ENCODE assay signal across 1 cellular context in the genomic region with DNA sequence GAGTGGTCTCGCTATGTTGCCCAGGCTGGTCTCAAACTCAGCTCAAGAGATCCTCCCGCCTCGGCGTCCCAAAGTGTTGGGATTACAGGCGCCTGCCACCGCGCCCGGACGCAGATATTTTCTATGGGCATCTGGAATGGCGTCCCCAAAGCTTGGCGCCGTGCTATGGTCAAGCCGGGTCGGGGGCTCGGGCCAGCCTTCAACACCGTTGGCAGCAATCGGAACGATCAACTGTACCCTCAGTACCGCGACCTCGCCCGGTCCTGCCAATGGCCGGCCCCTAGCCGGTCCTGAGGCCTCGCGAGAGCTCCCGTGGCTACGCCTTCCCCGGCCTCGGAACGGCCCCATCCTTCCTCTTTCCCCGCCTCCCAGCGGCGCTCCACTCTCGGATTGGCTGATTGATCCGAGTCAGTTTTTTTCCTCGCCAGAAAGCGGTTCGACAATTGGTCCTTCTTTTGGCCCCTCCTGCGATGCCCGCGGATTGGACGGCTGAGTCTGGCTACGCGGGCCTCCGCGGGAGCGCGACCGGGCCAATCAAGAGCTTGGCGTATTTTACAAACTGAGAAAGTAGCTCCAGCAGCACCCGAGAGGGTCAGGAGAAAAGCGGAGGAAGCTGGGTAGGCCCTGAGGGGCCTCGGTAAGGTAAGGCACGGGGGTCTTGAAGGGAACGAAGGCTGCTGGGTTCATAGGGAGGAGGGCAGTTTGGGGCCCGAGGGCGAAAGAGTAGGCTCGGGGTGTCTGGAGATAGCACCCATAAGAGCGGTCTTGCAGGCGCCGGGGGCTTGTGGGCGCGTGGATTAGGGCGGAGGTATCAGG.
TF ChIP-seq lines count a peak whose summit lies in the region.

A gene with protein sequence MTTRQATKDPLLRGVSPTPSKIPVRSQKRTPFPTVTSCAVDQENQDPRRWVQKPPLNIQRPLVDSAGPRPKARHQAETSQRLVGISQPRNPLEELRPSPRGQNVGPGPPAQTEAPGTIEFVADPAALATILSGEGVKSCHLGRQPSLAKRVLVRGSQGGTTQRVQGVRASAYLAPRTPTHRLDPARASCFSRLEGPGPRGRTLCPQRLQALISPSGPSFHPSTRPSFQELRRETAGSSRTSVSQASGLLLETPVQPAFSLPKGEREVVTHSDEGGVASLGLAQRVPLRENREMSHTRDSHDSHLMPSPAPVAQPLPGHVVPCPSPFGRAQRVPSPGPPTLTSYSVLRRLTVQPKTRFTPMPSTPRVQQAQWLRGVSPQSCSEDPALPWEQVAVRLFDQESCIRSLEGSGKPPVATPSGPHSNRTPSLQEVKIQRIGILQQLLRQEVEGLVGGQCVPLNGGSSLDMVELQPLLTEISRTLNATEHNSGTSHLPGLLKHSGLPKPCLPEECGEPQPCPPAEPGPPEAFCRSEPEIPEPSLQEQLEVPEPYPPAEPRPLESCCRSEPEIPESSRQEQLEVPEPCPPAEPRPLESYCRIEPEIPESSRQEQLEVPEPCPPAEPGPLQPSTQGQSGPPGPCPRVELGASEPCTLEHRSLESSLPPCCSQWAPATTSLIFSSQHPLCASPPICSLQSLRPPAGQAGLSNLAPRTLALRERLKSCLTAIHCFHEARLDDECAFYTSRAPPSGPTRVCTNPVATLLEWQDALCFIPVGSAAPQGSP (plus strand): TSS at position 548 of the 816 bp plus-strand sequence. CDS start 354 bp downstream, outside the sequence.

TF ChIP-seq in GM12878, 131 proteins besides CTCF, POLR2A, EP300 and RAD21 (continued from another document and continues in another):
- TF ChIP-seq POLR2AphosphoS5 (IDR thresholded peaks at IDR 0.05; ENCODE audit: low read length) (peak; percentile 77; the same call in 1 of the 2 replicates), PML (IDR thresholded peaks at IDR 0.05; ENCODE audit: low read length) (no peak), FOS (IDR thresholded peaks at IDR 0.05; ENCODE audit: borderline replicate concordance, extremely low read depth, insufficient read length) (peak; percentile 54), TBL1XR1 (IDR thresholded peaks at IDR 0.05; ENCODE audit: low read depth, low read length) (no peak; the same call in 1 of the 2 replicates), KAT2A (conservative IDR thresholded peaks at IDR 0.05; ENCODE audit: control insufficient read depth, low read depth, low read length) (no peak), TARDBP (IDR thresholded peaks at IDR 0.05; ENCODE audit: borderline replicate concordance) (no peak), IRF4 (IDR thresholded peaks at IDR 0.05; ENCODE audit: low read depth, low read length) (no peak), DPF2 (IDR thresholded peaks at IDR 0.05) (no peak), NFXL1 (IDR thresholded peaks at IDR 0.05; ENCODE audit: borderline replicate concordance) (no peak), TCF7 (IDR thresholded peaks at IDR 0.05; ENCODE audit: borderline replicate concordance) (no peak), RCOR1 (conservative IDR thresholded peaks at IDR 0.05; ENCODE audit: low read depth, low read length) (0 out of 2 replicates have a peak, but pooled peaks have one; percentile 87), SUPT20H (IDR thresholded peaks at IDR 0.05; ENCODE audit: borderline replicate concordance, control insufficient read depth, low read depth, low read length) (no peak), IKZF1 (conservative IDR thresholded peaks at IDR 0.05) (no peak), RUNX3 (IDR thresholded peaks at IDR 0.05; ENCODE audit: low read length) (no peak), TAF1 (IDR thresholded peaks at IDR 0.05; ENCODE audit: borderline replicate concordance, low read depth, low read length) (peak; percentile 68; the same call in 1 of the 2 replicates), SIX5 (IDR thresholded peaks at IDR 0.05; ENCODE audit: low read depth, low read length, severe bottlenecking) (no peak), GATAD2B (conservative IDR thresholded peaks at IDR 0.05; ENCODE audit: low read depth) (0 out of 2 replicates have a peak, but pooled peaks have one; percentile 39), SPI1 (IDR thresholded peaks at IDR 0.05; ENCODE audit: borderline replicate concordance, insufficient read depth, low read depth, low read length) (no peak), EED (IDR thresholded peaks at IDR 0.05; ENCODE audit: low read depth) (no peak), PAX8 (IDR thresholded peaks at IDR 0.05) (no peak), GABPA (IDR thresholded peaks at IDR 0.05; ENCODE audit: low read depth) (no peak), MTA3 (IDR thresholded peaks at IDR 0.05; ENCODE audit: borderline replicate concordance, low read length) (no peak), SMC3 (IDR thresholded peaks at IDR 0.05; ENCODE audit: borderline replicate concordance, low read length) (no peak), ZZZ3 (IDR thresholded peaks at IDR 0.05; ENCODE audit: control insufficient read depth, insufficient read length, low read depth) (no peak), POLR2AphosphoS2 (IDR thresholded peaks at IDR 0.05; ENCODE audit: low read depth, low read length) (no peak)
- TF ChIP-seq, protein P1, sequence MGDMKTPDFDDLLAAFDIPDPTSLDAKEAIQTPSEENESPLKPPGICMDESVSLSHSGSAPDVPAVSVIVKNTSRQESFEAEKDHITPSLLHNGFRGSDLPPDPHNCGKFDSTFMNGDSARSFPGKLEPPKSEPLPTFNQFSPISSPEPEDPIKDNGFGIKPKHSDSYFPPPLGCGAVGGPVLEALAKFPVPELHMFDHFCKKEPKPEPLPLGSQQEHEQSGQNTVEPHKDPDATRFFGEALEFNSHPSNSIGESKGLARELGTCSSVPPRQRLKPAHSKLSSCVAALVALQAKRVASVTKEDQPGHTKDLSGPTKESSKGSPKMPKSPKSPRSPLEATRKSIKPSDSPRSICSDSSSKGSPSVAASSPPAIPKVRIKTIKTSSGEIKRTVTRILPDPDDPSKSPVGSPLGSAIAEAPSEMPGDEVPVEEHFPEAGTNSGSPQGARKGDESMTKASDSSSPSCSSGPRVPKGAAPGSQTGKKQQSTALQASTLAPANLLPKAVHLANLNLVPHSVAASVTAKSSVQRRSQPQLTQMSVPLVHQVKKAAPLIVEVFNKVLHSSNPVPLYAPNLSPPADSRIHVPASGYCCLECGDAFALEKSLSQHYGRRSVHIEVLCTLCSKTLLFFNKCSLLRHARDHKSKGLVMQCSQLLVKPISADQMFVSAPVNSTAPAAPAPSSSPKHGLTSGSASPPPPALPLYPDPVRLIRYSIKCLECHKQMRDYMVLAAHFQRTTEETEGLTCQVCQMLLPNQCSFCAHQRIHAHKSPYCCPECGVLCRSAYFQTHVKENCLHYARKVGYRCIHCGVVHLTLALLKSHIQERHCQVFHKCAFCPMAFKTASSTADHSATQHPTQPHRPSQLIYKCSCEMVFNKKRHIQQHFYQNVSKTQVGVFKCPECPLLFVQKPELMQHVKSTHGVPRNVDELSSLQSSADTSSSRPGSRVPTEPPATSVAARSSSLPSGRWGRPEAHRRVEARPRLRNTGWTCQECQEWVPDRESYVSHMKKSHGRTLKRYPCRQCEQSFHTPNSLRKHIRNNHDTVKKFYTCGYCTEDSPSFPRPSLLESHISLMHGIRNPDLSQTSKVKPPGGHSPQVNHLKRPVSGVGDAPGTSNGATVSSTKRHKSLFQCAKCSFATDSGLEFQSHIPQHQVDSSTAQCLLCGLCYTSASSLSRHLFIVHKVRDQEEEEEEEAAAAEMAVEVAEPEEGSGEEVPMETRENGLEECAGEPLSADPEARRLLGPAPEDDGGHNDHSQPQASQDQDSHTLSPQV (IDR thresholded peaks at IDR 0.05): no peak
- TF ChIP-seq, protein P2, sequence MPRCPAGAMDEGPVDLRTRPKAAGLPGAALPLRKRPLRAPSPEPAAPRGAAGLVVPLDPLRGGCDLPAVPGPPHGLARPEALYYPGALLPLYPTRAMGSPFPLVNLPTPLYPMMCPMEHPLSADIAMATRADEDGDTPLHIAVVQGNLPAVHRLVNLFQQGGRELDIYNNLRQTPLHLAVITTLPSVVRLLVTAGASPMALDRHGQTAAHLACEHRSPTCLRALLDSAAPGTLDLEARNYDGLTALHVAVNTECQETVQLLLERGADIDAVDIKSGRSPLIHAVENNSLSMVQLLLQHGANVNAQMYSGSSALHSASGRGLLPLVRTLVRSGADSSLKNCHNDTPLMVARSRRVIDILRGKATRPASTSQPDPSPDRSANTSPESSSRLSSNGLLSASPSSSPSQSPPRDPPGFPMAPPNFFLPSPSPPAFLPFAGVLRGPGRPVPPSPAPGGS (IDR thresholded peaks at IDR 0.05; ENCODE audit: borderline replicate concordance, insufficient read depth, low read depth, low read length, poor library complexity, severe bottlenecking): no peak
- TF ChIP-seq, protein P3, sequence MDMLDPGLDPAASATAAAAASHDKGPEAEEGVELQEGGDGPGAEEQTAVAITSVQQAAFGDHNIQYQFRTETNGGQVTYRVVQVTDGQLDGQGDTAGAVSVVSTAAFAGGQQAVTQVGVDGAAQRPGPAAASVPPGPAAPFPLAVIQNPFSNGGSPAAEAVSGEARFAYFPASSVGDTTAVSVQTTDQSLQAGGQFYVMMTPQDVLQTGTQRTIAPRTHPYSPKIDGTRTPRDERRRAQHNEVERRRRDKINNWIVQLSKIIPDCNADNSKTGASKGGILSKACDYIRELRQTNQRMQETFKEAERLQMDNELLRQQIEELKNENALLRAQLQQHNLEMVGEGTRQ (IDR thresholded peaks at IDR 0.05; ENCODE audit: borderline replicate concordance, low read depth, low read length): no peak
- TF ChIP-seq, protein P4, sequence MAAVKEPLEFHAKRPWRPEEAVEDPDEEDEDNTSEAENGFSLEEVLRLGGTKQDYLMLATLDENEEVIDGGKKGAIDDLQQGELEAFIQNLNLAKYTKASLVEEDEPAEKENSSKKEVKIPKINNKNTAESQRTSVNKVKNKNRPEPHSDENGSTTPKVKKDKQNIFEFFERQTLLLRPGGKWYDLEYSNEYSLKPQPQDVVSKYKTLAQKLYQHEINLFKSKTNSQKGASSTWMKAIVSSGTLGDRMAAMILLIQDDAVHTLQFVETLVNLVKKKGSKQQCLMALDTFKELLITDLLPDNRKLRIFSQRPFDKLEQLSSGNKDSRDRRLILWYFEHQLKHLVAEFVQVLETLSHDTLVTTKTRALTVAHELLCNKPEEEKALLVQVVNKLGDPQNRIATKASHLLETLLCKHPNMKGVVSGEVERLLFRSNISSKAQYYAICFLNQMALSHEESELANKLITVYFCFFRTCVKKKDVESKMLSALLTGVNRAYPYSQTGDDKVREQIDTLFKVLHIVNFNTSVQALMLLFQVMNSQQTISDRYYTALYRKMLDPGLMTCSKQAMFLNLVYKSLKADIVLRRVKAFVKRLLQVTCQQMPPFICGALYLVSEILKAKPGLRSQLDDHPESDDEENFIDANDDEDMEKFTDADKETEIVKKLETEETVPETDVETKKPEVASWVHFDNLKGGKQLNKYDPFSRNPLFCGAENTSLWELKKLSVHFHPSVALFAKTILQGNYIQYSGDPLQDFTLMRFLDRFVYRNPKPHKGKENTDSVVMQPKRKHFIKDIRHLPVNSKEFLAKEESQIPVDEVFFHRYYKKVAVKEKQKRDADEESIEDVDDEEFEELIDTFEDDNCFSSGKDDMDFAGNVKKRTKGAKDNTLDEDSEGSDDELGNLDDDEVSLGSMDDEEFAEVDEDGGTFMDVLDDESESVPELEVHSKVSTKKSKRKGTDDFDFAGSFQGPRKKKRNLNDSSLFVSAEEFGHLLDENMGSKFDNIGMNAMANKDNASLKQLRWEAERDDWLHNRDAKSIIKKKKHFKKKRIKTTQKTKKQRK (IDR thresholded peaks at IDR 0.05; ENCODE audit: low read depth, low read length): peak; percentile 34; the same call in 1 of the 2 replicates
- TF ChIP-seq, protein P5, sequence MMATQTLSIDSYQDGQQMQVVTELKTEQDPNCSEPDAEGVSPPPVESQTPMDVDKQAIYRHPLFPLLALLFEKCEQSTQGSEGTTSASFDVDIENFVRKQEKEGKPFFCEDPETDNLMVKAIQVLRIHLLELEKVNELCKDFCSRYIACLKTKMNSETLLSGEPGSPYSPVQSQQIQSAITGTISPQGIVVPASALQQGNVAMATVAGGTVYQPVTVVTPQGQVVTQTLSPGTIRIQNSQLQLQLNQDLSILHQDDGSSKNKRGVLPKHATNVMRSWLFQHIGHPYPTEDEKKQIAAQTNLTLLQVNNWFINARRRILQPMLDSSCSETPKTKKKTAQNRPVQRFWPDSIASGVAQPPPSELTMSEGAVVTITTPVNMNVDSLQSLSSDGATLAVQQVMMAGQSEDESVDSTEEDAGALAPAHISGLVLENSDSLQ (IDR thresholded peaks at IDR 0.05): peak; percentile 82
- TF ChIP-seq, protein P6, sequence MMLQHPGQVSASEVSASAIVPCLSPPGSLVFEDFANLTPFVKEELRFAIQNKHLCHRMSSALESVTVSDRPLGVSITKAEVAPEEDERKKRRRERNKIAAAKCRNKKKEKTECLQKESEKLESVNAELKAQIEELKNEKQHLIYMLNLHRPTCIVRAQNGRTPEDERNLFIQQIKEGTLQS (IDR thresholded peaks at IDR 0.05; ENCODE audit: borderline replicate concordance, extremely low read depth, low read depth, low read length): no peak
- TF ChIP-seq, protein P7, sequence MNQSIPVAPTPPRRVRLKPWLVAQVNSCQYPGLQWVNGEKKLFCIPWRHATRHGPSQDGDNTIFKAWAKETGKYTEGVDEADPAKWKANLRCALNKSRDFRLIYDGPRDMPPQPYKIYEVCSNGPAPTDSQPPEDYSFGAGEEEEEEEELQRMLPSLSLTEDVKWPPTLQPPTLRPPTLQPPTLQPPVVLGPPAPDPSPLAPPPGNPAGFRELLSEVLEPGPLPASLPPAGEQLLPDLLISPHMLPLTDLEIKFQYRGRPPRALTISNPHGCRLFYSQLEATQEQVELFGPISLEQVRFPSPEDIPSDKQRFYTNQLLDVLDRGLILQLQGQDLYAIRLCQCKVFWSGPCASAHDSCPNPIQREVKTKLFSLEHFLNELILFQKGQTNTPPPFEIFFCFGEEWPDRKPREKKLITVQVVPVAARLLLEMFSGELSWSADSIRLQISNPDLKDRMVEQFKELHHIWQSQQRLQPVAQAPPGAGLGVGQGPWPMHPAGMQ (IDR thresholded peaks at IDR 0.05; ENCODE audit: borderline replicate concordance): peak; percentile 28; the same call in 1 of the 2 replicates
- TF ChIP-seq, protein P8, sequence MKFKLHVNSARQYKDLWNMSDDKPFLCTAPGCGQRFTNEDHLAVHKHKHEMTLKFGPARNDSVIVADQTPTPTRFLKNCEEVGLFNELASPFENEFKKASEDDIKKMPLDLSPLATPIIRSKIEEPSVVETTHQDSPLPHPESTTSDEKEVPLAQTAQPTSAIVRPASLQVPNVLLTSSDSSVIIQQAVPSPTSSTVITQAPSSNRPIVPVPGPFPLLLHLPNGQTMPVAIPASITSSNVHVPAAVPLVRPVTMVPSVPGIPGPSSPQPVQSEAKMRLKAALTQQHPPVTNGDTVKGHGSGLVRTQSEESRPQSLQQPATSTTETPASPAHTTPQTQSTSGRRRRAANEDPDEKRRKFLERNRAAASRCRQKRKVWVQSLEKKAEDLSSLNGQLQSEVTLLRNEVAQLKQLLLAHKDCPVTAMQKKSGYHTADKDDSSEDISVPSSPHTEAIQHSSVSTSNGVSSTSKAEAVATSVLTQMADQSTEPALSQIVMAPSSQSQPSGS (IDR thresholded peaks at IDR 0.05; ENCODE audit: low read length): no peak
- TF ChIP-seq, protein P9, sequence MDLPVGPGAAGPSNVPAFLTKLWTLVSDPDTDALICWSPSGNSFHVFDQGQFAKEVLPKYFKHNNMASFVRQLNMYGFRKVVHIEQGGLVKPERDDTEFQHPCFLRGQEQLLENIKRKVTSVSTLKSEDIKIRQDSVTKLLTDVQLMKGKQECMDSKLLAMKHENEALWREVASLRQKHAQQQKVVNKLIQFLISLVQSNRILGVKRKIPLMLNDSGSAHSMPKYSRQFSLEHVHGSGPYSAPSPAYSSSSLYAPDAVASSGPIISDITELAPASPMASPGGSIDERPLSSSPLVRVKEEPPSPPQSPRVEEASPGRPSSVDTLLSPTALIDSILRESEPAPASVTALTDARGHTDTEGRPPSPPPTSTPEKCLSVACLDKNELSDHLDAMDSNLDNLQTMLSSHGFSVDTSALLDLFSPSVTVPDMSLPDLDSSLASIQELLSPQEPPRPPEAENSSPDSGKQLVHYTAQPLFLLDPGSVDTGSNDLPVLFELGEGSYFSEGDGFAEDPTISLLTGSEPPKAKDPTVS (IDR thresholded peaks at IDR 0.05; ENCODE audit: low read depth, low read length): no peak
